In genomic region chr15:28892789-28893610, GRCh38 we compare ENCODE assay signal across 16 cellular contexts. TPM values are rescaled to one million over a fixed set of nuclear protein-coding genes. Genes with fewer than 3 reads are reported as not detected.
DNase-seq lines count a peak whose midpoint lies in the region; ATAC-seq and TF ChIP-seq lines count a peak whose summit lies in the region.
"Had no signal": no experiment of that assay in that cellular context is flagged by ENCODE, and none has a peak within 500 bp of the region (broad histone marks: within the 10 kb centered on the region; RNA-seq: fewer than 3 reads in every experiment).

No MANE protein-coding gene starts in this region.

- H3K9me3 Mint-ChIP-seq in HFFc6 = peaks cover 13% of the 10 kb centered on the region
- no peaks in the 10 kb centered on the region for H3K9me3 Mint-ChIP-seq in activated naive CD8-positive, alpha-beta T cell treated with anti-CD3 and anti-CD28 coated beads, Interleukin-2, amount 50 U/mL, for 24 hours
- H3K9me3 Mint-ChIP-seq in activated T-helper 17 cell treated with anti-CD3 and anti-CD28 coated beads, Interleukin-2, amount 50 U/mL, for 72 hours = no peaks in the 10 kb centered on the region
- H3K9me3 Mint-ChIP-seq: dendritic cell treated with granulocyte-macrophage colony-stimulating factor and Interleukin-4, amounts not matched to agents 40 ng/mL and 50 ng/mL, for 4 days had no signal

- TF ChIP-seq CTCF in HFFc6 (IDR thresholded peaks at IDR 0.05) (no peak), lower lobe of right lung (IDR thresholded peaks at IDR 0.05) (no peak)

- peak overlapping the region; percentile 56 for H3K27ac Mint-ChIP-seq in HFFc6
- peak overlapping the region; percentile 10 for H3K27ac Mint-ChIP-seq in activated naive CD8-positive, alpha-beta T cell treated with anti-CD3 and anti-CD28 coated beads, Interleukin-2, amount 50 U/mL, for 24 hours
- no peak overlapping the region for H3K27ac Mint-ChIP-seq in activated T-helper 17 cell treated with anti-CD3 and anti-CD28 coated beads, Interleukin-2, amount 50 U/mL, for 72 hours
- H3K27ac Mint-ChIP-seq: dendritic cell treated with granulocyte-macrophage colony-stimulating factor and Interleukin-4, amounts not matched to agents 40 ng/mL and 50 ng/mL, for 4 days; neural progenitor cell had no signal

- H3K9me3 ChIP-seq in lower lobe of right lung = no peaks in the 10 kb centered on the region
- H3K9me3 ChIP-seq: tibial nerve had no signal

- peaks cover 21% of the 10 kb centered on the region for H3K4me1 Mint-ChIP-seq in HFFc6 (ENCODE audit: low read depth)
- H3K4me1 Mint-ChIP-seq in activated naive CD8-positive, alpha-beta T cell treated with anti-CD3 and anti-CD28 coated beads, Interleukin-2, amount 50 U/mL, for 24 hours = peaks cover 74% of the 10 kb centered on the region
- H3K4me1 Mint-ChIP-seq in activated T-helper 17 cell treated with anti-CD3 and anti-CD28 coated beads, Interleukin-2, amount 50 U/mL, for 72 hours = peaks cover 32% of the 10 kb centered on the region

- H3K27me3 ChIP-seq in lower lobe of right lung (ENCODE audit: low read depth) = no peaks in the 10 kb centered on the region
- H3K27me3 ChIP-seq: neural progenitor cell, tibial nerve had no signal

- H3K4me3 ChIP-seq in lower lobe of right lung = no peak overlapping the region
- H3K4me3 ChIP-seq: neural progenitor cell, tibial nerve had no signal

- DNase-seq in NCI-H2081 (lab: John Stamatoyannopoulos, UW) = peak; percentile 27 to 56
- DNase-seq in NCI-H2081 treated with DMSO at 0.1 percent for 48 hours (lab: John Stamatoyannopoulos, UW) = no peak
- DNase-seq in HFFc6 = no peak
- no peak for DNase-seq in activated naive CD8-positive, alpha-beta T cell treated with anti-CD3 and anti-CD28 coated beads, Interleukin-2, amount 50 U/mL, for 24 hours
- peak; percentile 25 for DNase-seq in lower lobe of right lung
- no peak for DNase-seq in amygdala (lab: John Stamatoyannopoulos, UW)
- DNase-seq: ACHN; activated CD4-positive, alpha-beta T cell treated with anti-CD3 and anti-CD28 coated beads, Interleukin-2, amount 50 U/mL, for 1 hour; DND-41 had no signal

- no peaks in the 10 kb centered on the region; the same call in none of the 2 replicates for H3K27me3 Mint-ChIP-seq in HFFc6 (ENCODE audit: insufficient read depth)
- H3K27me3 Mint-ChIP-seq in activated naive CD8-positive, alpha-beta T cell treated with anti-CD3 and anti-CD28 coated beads, Interleukin-2, amount 50 U/mL, for 24 hours = peaks cover 2% of the 10 kb centered on the region
- H3K27me3 Mint-ChIP-seq in activated T-helper 17 cell treated with anti-CD3 and anti-CD28 coated beads, Interleukin-2, amount 50 U/mL, for 72 hours = peaks cover 1% of the 10 kb centered on the region

- no peak overlapping the region for H3K27ac ChIP-seq in lower lobe of right lung
- H3K27ac ChIP-seq: neural progenitor cell, tibial nerve had no signal

- no peaks in the 10 kb centered on the region for H3K4me1 ChIP-seq in lower lobe of right lung
- H3K4me1 ChIP-seq: tibial nerve had no signal

- no peaks in the 10 kb centered on the region for H3K36me3 ChIP-seq in lower lobe of right lung
- H3K36me3 ChIP-seq: neural progenitor cell, tibial nerve had no signal

- no peak for ATAC-seq in activated naive CD8-positive, alpha-beta T cell treated with anti-CD3 and anti-CD28 coated beads, Interleukin-2, amount 50 U/mL, for 24 hours
- ATAC-seq in lower lobe of right lung = no peak
- no peak for ATAC-seq in HG02623 (IDR thresholded peaks at IDR 0.05; ENCODE audit: unreplicated experiment)
- ATAC-seq in activated T-helper 17 cell treated with anti-CD3 and anti-CD28 coated beads, Interleukin-2, amount 50 U/mL, for 72 hours (replicated peaks) = no peak

- peak overlapping the region; percentile 45; the same call in 1 of the 2 replicates for H3K4me3 Mint-ChIP-seq in HFFc6
- no peak overlapping the region for H3K4me3 Mint-ChIP-seq in activated naive CD8-positive, alpha-beta T cell treated with anti-CD3 and anti-CD28 coated beads, Interleukin-2, amount 50 U/mL, for 24 hours
- H3K4me3 Mint-ChIP-seq in activated T-helper 17 cell treated with anti-CD3 and anti-CD28 coated beads, Interleukin-2, amount 50 U/mL, for 72 hours = no peak overlapping the region
- H3K4me3 Mint-ChIP-seq: dendritic cell treated with granulocyte-macrophage colony-stimulating factor and Interleukin-4, amounts not matched to agents 40 ng/mL and 50 ng/mL, for 4 days; neural progenitor cell had no signal

- H3K36me3 Mint-ChIP-seq in HFFc6 (ENCODE audit: low read depth) = peaks cover 7% of the 10 kb centered on the region; the same call in 1 of the 2 replicates
- H3K36me3 Mint-ChIP-seq in activated naive CD8-positive, alpha-beta T cell treated with anti-CD3 and anti-CD28 coated beads, Interleukin-2, amount 50 U/mL, for 24 hours (ENCODE audit: low read depth) = peaks cover 8% of the 10 kb centered on the region
- H3K36me3 Mint-ChIP-seq in activated T-helper 17 cell treated with anti-CD3 and anti-CD28 coated beads, Interleukin-2, amount 50 U/mL, for 72 hours (ENCODE audit: low read depth) = no peaks in the 10 kb centered on the region

- intact Hi-C loops in lower lobe of right lung (cut with DNase I) = no loop called here

RNA-seq across cellular contexts. Expression of gene APBA2, which starts 7.2 kb away (rescaled TPM):
- total RNA-seq in HFFc6 (2021; fragmentation: NEBNext Ultra II Directional; extraction: Animal tissue kit (Norgen Biotek cat#: 25700)) = 1 to 10 TPM; 5.3 to 6.5 (median 6.1) TPM
- 3.8 TPM for total RNA-seq in lower lobe of right lung
- total RNA-seq in activated T-helper 17 cell treated with anti-CD3 and anti-CD28 coated beads, Interleukin-2, amount 50 U/mL, for 72 hours = 1 to 10 TPM; 2.3 to 3.8 TPM

RNA-seq across cellular contexts. Expression of gene GOLGA6L7, which starts 44.6 kb away (rescaled TPM):
- not detected for total RNA-seq in HFFc6 (2021; fragmentation: NEBNext Ultra II Directional; extraction: Animal tissue kit (Norgen Biotek cat#: 25700))
- not detected for total RNA-seq in lower lobe of right lung
- not detected for total RNA-seq in activated T-helper 17 cell treated with anti-CD3 and anti-CD28 coated beads, Interleukin-2, amount 50 U/mL, for 72 hours
- total RNA-seq: frontal cortex; T-helper 1 cell treated with Interleukin-12 subunit alpha and Interleukin-12 subunit beta and Interleukin-4 antibody, amounts not matched to agents 30 ng/mL and 1 ng/mL, for 36 hours; tibial nerve had no signal

Comparison
In these comparisons a context has a peak if more than half of its experiments do, and no peak if none do; other contexts are left out.
1. DNase-seq: peak in NCI-H2081 (2 of 2) and lower lobe of right lung (single experiment); none in NCI-H2081 treated with DMSO at 0.1 percent for 48 hours (single experiment), HFFc6 (single experiment), activated naive CD8-positive, alpha-beta T cell treated with anti-CD3 and anti-CD28 coated beads, Interleukin-2, amount 50 U/mL, for 24 hours (single experiment) and amygdala (0 of 56).